3 cellular contexts compared by ENCODE assay signal in genomic region chr15:44770715-44771114, GRCh38. TPM values are rescaled to one million over a fixed set of nuclear protein-coding genes. Genes with fewer than 3 reads are reported as not detected.
"Had no signal": no experiment of that assay in that cellular context is flagged by ENCODE, and none has a peak within 500 bp of the region (broad histone marks: within the 10 kb centered on the region; RNA-seq: fewer than 3 reads in every experiment).

No MANE protein-coding gene starts in this region.

RNA-seq across cellular contexts. Expression of gene PATL2, which starts 59.6 kb away (rescaled TPM):
- total RNA-seq: endothelial cell of umbilical vein, epithelial cell of proximal tubule, frontal cortex had no signal
